12 cellular contexts compared by ENCODE assay signal in genomic region chr7:47186316-47186715, GRCh38.
DNase-seq lines count a peak whose midpoint lies in the region; ATAC-seq and TF ChIP-seq lines count a peak whose summit lies in the region.
"Had no signal": no experiment of that assay in that cellular context is flagged by ENCODE, and none has a peak within 500 bp of the region (broad histone marks: within the 10 kb centered on the region; RNA-seq: fewer than 3 reads in every experiment).

No MANE protein-coding gene starts in this region.

- peaks cover 27 to 50% (median 48%) of the 10 kb centered on the region in 4 donors for H3K4me1 ChIP-seq in esophagus muscularis mucosa
- H3K4me1 ChIP-seq: parathyroid adenoma had no signal

- no peak overlapping the region for H3K27ac ChIP-seq in esophagus muscularis mucosa (replicated peaks in 1 of 4)
- H3K27ac ChIP-seq: parathyroid adenoma had no signal

- peak; percentile 60 for DNase-seq in Ammon's horn (ENCODE audit: low spot score)
- peak; percentile 20 for DNase-seq in GM19240 (ENCODE audit: insufficient read length, low spot score)
- peak; percentile 90 for DNase-seq in MV-4-11 (lab: John Stamatoyannopoulos, UW)
- no peak for DNase-seq in esophagus muscularis mucosa (ENCODE audit: extremely low spot score)
- DNase-seq in OCI-M1 (lab: John Stamatoyannopoulos, UW), result no peak
- DNase-seq in DMS153 treated with DMSO at 0.1 percent for 48 hours (lab: John Stamatoyannopoulos, UW; ENCODE audit: unreplicated experiment), result no peak
- no peak for DNase-seq in ureter (ENCODE audit: low spot score)
- DNase-seq: effector memory CD4-positive, alpha-beta T cell; immature natural killer cell; NCI-H69 had no signal

- TF ChIP-seq EP300 in esophagus muscularis mucosa (IDR thresholded peaks at IDR 0.05), result no peak

- H3K36me3 ChIP-seq in esophagus muscularis mucosa, result no peaks in the 10 kb centered on the region

- no peak overlapping the region for H3K4me3 ChIP-seq in esophagus muscularis mucosa

- no peak for TF ChIP-seq POLR2A in esophagus muscularis mucosa (IDR thresholded peaks at IDR 0.05; ENCODE audit: low read depth)

- ATAC-seq in HG02840 (IDR thresholded peaks at IDR 0.05; ENCODE audit: low FRiP score, unreplicated experiment), result peak; percentile 84

- intact Hi-C loops in esophagus muscularis mucosa (cut with DNase I), result no loop called here

- H3K27me3 ChIP-seq in esophagus muscularis mucosa, result no peaks in the 10 kb centered on the region

- TF ChIP-seq CTCF in esophagus muscularis mucosa (IDR thresholded peaks at IDR 0.05), result no peak

- H3K9me3 ChIP-seq in esophagus muscularis mucosa, result no peaks in the 10 kb centered on the region

- 86% methylated on average over 3 of the region's 5 CpGs for WGBS in esophagus muscularis mucosa

Comparison
In these comparisons a context has a peak if more than half of its experiments do, and no peak if none do; other contexts are left out.
1. DNase-seq: peak in Ammon's horn (single experiment), GM19240 (single experiment) and MV-4-11 (single experiment); none in esophagus muscularis mucosa (single experiment), OCI-M1 (single experiment), DMS153 treated with DMSO at 0.1 percent for 48 hours (single experiment) and ureter (single experiment).